Comparison of ENCODE assay signal across 9 cellular contexts in the genomic region with DNA sequence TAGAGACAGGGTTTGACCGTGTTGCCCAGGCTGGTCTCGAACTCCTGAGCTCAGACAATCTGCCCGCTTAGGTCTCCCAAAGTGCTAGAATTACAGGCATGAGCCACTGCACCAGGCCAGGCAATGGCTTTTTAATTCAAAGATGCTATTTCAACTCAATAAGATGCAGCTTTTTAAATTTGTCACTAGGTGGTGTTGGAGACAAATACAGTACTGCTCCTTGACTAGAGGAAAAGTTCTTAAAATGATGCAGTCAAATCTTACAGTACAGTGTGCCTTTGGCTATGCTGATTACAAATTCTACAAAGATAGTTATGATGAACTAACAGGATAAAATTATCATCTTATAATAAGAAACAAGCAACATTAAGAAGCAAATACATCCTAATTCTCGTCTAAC.
A peak's percentile ranks its signal among the peaks of the same experiment; 100 is the strongest.
DNase-seq lines count a peak whose midpoint lies in the region; ATAC-seq and TF ChIP-seq lines count a peak whose summit lies in the region.
"Had no signal": no experiment of that assay in that cellular context is flagged by ENCODE, and none has a peak within 500 bp of the region (broad histone marks: within the 10 kb centered on the region; RNA-seq: fewer than 3 reads in every experiment).

No MANE protein-coding gene starts in this region.

- no peak overlapping the region for H3K4me3 Mint-ChIP-seq in osteocyte (ENCODE audit: unreplicated experiment)

- no peaks in the 10 kb centered on the region for H3K36me3 ChIP-seq in brain microvascular endothelial cell (replicated peaks)

- H3K4me1 Mint-ChIP-seq in osteocyte (ENCODE audit: unreplicated experiment), result no peaks in the 10 kb centered on the region

- H3K27me3 Mint-ChIP-seq in osteocyte (ENCODE audit: unreplicated experiment), result peaks cover 2% of the 10 kb centered on the region

- H3K36me3 Mint-ChIP-seq in osteocyte (ENCODE audit: unreplicated experiment), result no peaks in the 10 kb centered on the region

- ATAC-seq in HG02840 (IDR thresholded peaks at IDR 0.05; ENCODE audit: low FRiP score, unreplicated experiment), result no peak
- ATAC-seq: A549 had no signal

- H3K9me3 Mint-ChIP-seq in osteocyte (ENCODE audit: unreplicated experiment), result no peaks in the 10 kb centered on the region

- no peak overlapping the region for H3K4me3 ChIP-seq in brain microvascular endothelial cell (ENCODE audit: low read depth, low read length)
- H3K4me3 ChIP-seq: A549 had no signal

- in situ Hi-C loops in brain microvascular endothelial cell (cut with HindIII; ENCODE audit: low pct_ligation_motif_present, low sequenced_read_pairs), result loop anchor here (25.0 kb wide), 1 partner anchor 255 kb away; no protein-coding TSS in a partner anchor

- peak; percentile 47 for TF ChIP-seq CTCF in brain microvascular endothelial cell (IDR thresholded peaks at IDR 0.05; ENCODE audit: low read depth, low read length, missing control alignments)
- TF ChIP-seq CTCF in osteocyte (IDR thresholded peaks at IDR 0.05), result peak; percentile 34

- no peaks in the 10 kb centered on the region for H3K27me3 ChIP-seq in brain microvascular endothelial cell (replicated peaks)

- H3K27ac ChIP-seq in brain microvascular endothelial cell (no peak overlapping the region), substantia nigra (ENCODE audit: low read depth, low read length, poor library complexity, severe bottlenecking) (no peak overlapping the region)
- H3K27ac ChIP-seq: A549 had no signal

- no peak overlapping the region for H3K27ac Mint-ChIP-seq in osteocyte (ENCODE audit: unreplicated experiment)

- DNase-seq in DMS 273 (lab: John Stamatoyannopoulos, UW; ENCODE audit: unreplicated experiment) (peak; percentile 1), DMS 273 treated with DMSO at 0.1 percent for 48 hours (lab: John Stamatoyannopoulos, UW) (no peak), NAMALWA (ENCODE audit: low spot score) (peak; percentile 21), brain microvascular endothelial cell (peak; percentile 0), osteocyte (ENCODE audit: extremely low spot score, unreplicated experiment) (no peak), substantia nigra (lab: John Stamatoyannopoulos, UW) (no peak)
- no peak for DNase-seq in activated CD4-positive, CD25-positive, alpha-beta regulatory T cell (lab: John Stamatoyannopoulos, UW)

Comparison
In these comparisons a context has a peak if more than half of its experiments do, and no peak if none do; other contexts are left out.
1. DNase-seq: peak in DMS 273 (single experiment), NAMALWA (single experiment) and brain microvascular endothelial cell (single experiment); none in DMS 273 treated with DMSO at 0.1 percent for 48 hours (single experiment), osteocyte (single experiment), activated CD4-positive, CD25-positive, alpha-beta regulatory T cell (0 of 4) and substantia nigra (0 of 49).